8 cellular contexts compared by ENCODE assay signal in the genomic region with DNA sequence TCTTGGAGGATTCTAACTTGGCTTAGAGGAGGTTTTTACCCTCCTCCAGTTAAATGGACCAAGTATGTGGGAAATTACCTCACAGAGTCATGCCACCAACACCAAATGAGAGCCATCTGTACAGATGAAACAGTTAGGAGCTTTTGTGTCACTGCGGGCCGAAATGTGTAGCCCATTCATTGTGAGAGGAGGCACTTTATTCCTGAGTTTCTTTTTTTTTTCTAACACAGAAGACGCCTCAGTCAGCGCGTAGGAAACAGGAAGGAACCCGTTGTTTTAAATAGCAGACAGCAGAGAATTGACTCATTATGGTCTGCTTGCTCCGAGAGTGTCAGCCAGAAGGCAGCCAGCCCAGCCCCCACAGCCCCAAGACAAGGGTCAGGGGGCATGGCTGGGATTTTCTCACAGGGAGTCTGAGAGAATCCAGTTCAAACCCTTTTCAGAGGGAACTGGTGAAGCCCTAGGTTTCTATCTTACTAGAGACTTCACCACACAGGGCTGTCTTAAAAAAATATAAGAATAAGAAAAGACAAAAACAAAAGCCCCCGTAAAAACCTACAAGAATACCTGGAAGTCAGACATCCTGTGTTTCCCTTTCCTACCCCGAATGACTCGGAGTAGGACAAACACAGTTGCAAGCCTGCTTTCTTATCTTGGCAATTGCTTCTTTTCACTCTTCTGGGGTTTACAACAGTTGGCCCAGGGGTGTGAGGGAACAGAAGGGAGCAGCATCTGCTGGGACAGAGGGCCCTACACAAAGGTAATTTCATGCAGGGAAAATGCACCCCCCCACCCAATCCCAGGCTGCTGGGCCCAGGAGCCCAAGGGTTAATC.
DNase-seq lines count a peak whose midpoint lies in the region; ATAC-seq and TF ChIP-seq lines count a peak whose summit lies in the region.

No MANE protein-coding gene starts in this region.

- H3K9ac ChIP-seq in HUES64 (ENCODE audit: low read depth, low read length): peak overlapping the region; percentile 26; the same call in 1 of the 2 replicates

- peaks cover 23% of the 10 kb centered on the region for H3K4me1 ChIP-seq in HUES64 (ENCODE audit: insufficient read depth, low read length)

- H3K27ac ChIP-seq in HUES64 (ENCODE audit: low read depth, low read length) (peak overlapping the region; percentile 62), temporal lobe (ENCODE audit: low read depth, low read length) (peak overlapping the region; percentile 53)

- H3K4me3 ChIP-seq in HUES64 (ENCODE audit: low read length) (no peak overlapping the region; the same call in 1 of the 2 replicates), fibroblast of mammary gland (ENCODE audit: control insufficient read depth, low read depth, low read length) (no peak overlapping the region)

- H3K4me1 Mint-ChIP-seq in nephron: peaks cover 54% of the 10 kb centered on the region

- H3K36me3 ChIP-seq in HUES64 (ENCODE audit: insufficient read depth, low read length): no peaks in the 10 kb centered on the region

- 27% methylated on average over 10 of the region's 10 CpGs for WGBS in HUES64

- no peak for TF ChIP-seq CTCF in fibroblast of mammary gland (conservative IDR thresholded peaks at IDR 0.05; ENCODE audit: control insufficient read depth, insufficient read depth, low read depth, low read length)
- no peak for TF ChIP-seq CTCF in nephron (IDR thresholded peaks at IDR 0.05; ENCODE audit: unreplicated experiment in 3 of 3)

- peak overlapping the region; percentile 83 to 91 (median 89) for H3K27ac Mint-ChIP-seq in nephron

- peaks cover 42% of the 10 kb centered on the region for H3K9me3 ChIP-seq in HUES64 (ENCODE audit: insufficient read depth, low read depth, low read length)

- peak; percentile 86 for ATAC-seq in GM21390 (IDR thresholded peaks at IDR 0.05; ENCODE audit: unreplicated experiment)

- peaks cover 28% of the 10 kb centered on the region for H3K9me3 Mint-ChIP-seq in nephron

- H3K36me3 Mint-ChIP-seq in nephron (ENCODE audit: low read depth): peaks cover 17% of the 10 kb centered on the region

- peak overlapping the region; percentile 19 to 58 (median 36) for H3K4me3 Mint-ChIP-seq in nephron

- H3K27me3 Mint-ChIP-seq in nephron (ENCODE audit: low read depth): no peaks in the 10 kb centered on the region

- H3K27me3 ChIP-seq in HUES64 (ENCODE audit: insufficient read depth, low read length): no peaks in the 10 kb centered on the region

- DNase-seq in Daoy (ENCODE audit: low read depth): peak; percentile 52
- DNase-seq in activated CD8-positive, alpha-beta memory T cell treated with anti-CD3 and anti-CD28 coated beads for 24 hours: peak; percentile 72
- DNase-seq in fibroblast of mammary gland (ENCODE audit: low read depth): peak; percentile 79
- DNase-seq in NCI-H345 treated with DMSO at 0.1 percent for 48 hours (lab: John Stamatoyannopoulos, UW; ENCODE audit: unreplicated experiment): no peak
